8 cellular contexts compared by ENCODE assay signal in genomic region chr13:26062853-26063444, GRCh38. TPM values are rescaled to one million over a fixed set of nuclear protein-coding genes. Genes with fewer than 3 reads are reported as not detected.
DNase-seq lines count a peak whose midpoint lies in the region; ATAC-seq and TF ChIP-seq lines count a peak whose summit lies in the region.

No MANE protein-coding gene starts in this region.

- no peak overlapping the region for H2BK5ac ChIP-seq in mesenchymal stem cell (ENCODE audit: low read depth, low read length, poor library complexity, severe bottlenecking)

- no peaks in the 10 kb centered on the region for H3K9me3 ChIP-seq in mesenchymal stem cell (ENCODE audit: control insufficient read depth, low read length)

- ATAC-seq in GM18505 (IDR thresholded peaks at IDR 0.05; ENCODE audit: unreplicated experiment) (no peak), HG02763 (IDR thresholded peaks at IDR 0.05; ENCODE audit: unreplicated experiment) (no peak)

- H3K4me3 ChIP-seq in mesenchymal stem cell (ENCODE audit: insufficient read depth in 1 of 2, low read depth in 1 of 2, low read length in 2 of 2): no peak overlapping the region

- peak; percentile 36 for DNase-seq in activated CD8-positive, alpha-beta memory T cell treated with anti-CD3 and anti-CD28 coated beads, Interleukin-2, amount 50 U/mL, for 4 hours
- DNase-seq in activated CD8-positive, alpha-beta memory T cell treated with anti-CD3 and anti-CD28 coated beads, Interleukin-2, amount 50 U/mL, for 48 hours: no peak
- DNase-seq in NAMALWA (ENCODE audit: low spot score) (peak; percentile 53), SW 1271 (lab: John Stamatoyannopoulos, UW) (peak; percentile 2 to 48), mesenchymal stem cell (peak; percentile 74)
- DNase-seq in effector CD4-positive, alpha-beta T cell: peak; percentile 24

- H3K18ac ChIP-seq in mesenchymal stem cell (ENCODE audit: low read depth in 1 of 2, low read length in 2 of 2): no peak overlapping the region

- H2BK12ac ChIP-seq in mesenchymal stem cell (ENCODE audit: low read length in 2 of 2): no peak overlapping the region

- 79% methylated on average over 4 of the region's 5 CpGs for WGBS in mesenchymal stem cell

- H4K91ac ChIP-seq in mesenchymal stem cell (ENCODE audit: low read length): no peak overlapping the region

- H3K4me2 ChIP-seq in mesenchymal stem cell (ENCODE audit: low read length, poor library complexity, severe bottlenecking): no peak overlapping the region

- no peaks in the 10 kb centered on the region for H3K36me3 ChIP-seq in mesenchymal stem cell (ENCODE audit: control insufficient read depth in 1 of 2, insufficient read depth in 2 of 2, low read depth in 1 of 2, low read length in 2 of 2)

- H3K4ac ChIP-seq in mesenchymal stem cell (ENCODE audit: low read depth in 1 of 2, low read length in 2 of 2): no peak overlapping the region

- peaks cover 0 to 6% of the 10 kb centered on the region in 2 experiments for H3K27me3 ChIP-seq in mesenchymal stem cell (ENCODE audit: control insufficient read depth in 1 of 2, insufficient read depth in 1 of 2, low read length in 2 of 2)

- no peak overlapping the region for H2BK15ac ChIP-seq in mesenchymal stem cell (ENCODE audit: low read depth, poor library complexity, severe bottlenecking)

- no peak overlapping the region for H2AFZ ChIP-seq in mesenchymal stem cell (ENCODE audit: low read depth, low read length)

- peak overlapping the region; percentile 40 for H3K9ac ChIP-seq in mesenchymal stem cell (ENCODE audit: low read length)

- no peak overlapping the region for H4K8ac ChIP-seq in mesenchymal stem cell (ENCODE audit: low read length)

- H3K14ac ChIP-seq in mesenchymal stem cell (ENCODE audit: low read length in 2 of 2): no peak overlapping the region

- H3K27ac ChIP-seq in mesenchymal stem cell (ENCODE audit: low read length, poor library complexity, severe bottlenecking): peak overlapping the region; percentile 15

- TF ChIP-seq POLR2A in GM18505 (IDR thresholded peaks at IDR 0.05; ENCODE audit: borderline replicate concordance, extremely low read depth, insufficient read depth, insufficient read length): no peak

- H3K4me1 ChIP-seq in mesenchymal stem cell (ENCODE audit: control insufficient read depth, insufficient read depth, low read depth, low read length): peaks cover 4% of the 10 kb centered on the region

- H2AK5ac ChIP-seq in mesenchymal stem cell (ENCODE audit: low read length, severe bottlenecking): no peak overlapping the region

- no peaks in the 10 kb centered on the region for H3K79me1 ChIP-seq in mesenchymal stem cell (replicated peaks; ENCODE audit: low read length, poor library complexity, severe bottlenecking)

- no peak overlapping the region for H3K23ac ChIP-seq in mesenchymal stem cell (ENCODE audit: low read length in 2 of 2)

- H2BK120ac ChIP-seq in mesenchymal stem cell (ENCODE audit: low read depth, low read length): no peak overlapping the region

RNA-seq across cellular contexts. Expression of gene SHISA2, which starts 11.1 kb away (rescaled TPM):
- 0.98 TPM for polyA plus RNA-seq in mesenchymal stem cell (2013, experiment 1 of 2)
- polyA plus RNA-seq in mesenchymal stem cell (2013, experiment 2 of 2): 1.1 TPM
